ENCODE assay signal across 8 cellular contexts in the genomic region with DNA sequence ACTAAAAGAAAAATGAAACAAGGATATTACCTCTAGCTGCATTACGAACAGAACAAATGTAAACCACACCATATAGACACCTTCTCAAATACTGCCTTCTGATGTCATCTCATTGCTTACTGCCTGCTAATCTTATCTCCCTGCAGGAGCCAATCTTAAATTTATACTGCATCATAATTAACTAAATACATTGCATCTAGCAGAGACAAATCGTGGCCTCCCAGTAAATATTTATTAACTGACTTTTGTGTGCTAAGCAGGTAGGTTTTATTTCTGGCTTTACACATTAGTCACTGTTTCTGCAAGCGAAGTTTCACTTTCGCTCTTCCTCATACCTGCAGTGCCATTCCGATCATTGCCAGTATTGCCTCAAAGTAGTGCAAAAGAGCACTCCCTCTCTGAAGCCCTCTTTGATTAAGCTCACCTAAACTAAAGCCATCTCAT.
DNase-seq lines count a peak whose midpoint lies in the region; ATAC-seq and TF ChIP-seq lines count a peak whose summit lies in the region.

No MANE protein-coding gene starts in this region.

- H2AFZ ChIP-seq in GM23338 (no peak overlapping the region), MM.1S (ENCODE audit: low read length) (0 out of 2 replicates have a peak overlapping the region, but pooled peaks have one; percentile 15)

- no peaks in the 10 kb centered on the region for H3K9me3 Mint-ChIP-seq in GM23338

- H3K9me3 ChIP-seq in MM.1S (replicated peaks; ENCODE audit: insufficient read depth, low read length) (no peaks in the 10 kb centered on the region), transverse colon (no peaks in the 10 kb centered on the region), BE2C (no peaks in the 10 kb centered on the region)

- H3K27ac ChIP-seq in GM23338 (ENCODE audit: low read depth) (no peak overlapping the region), MM.1S (ENCODE audit: low read length) (peak overlapping the region; percentile 79), transverse colon (peak overlapping the region; percentile 58 to 91 (median 88))

- TF ChIP-seq CTCF in GM23338 (conservative IDR thresholded peaks at IDR 0.05; ENCODE audit: low read depth in 2 of 2) = no peak
- TF ChIP-seq CTCF in MM.1S (IDR thresholded peaks at IDR 0.05; ENCODE audit: low read length) = no peak
- TF ChIP-seq CTCF in epithelial cell of proximal tubule (conservative IDR thresholded peaks at IDR 0.05; ENCODE audit: low read depth, low read length) = no peak
- TF ChIP-seq CTCF in transverse colon (IDR thresholded peaks at IDR 0.05) = peak in 1 of 5 experiments; percentile 4
- no peak for TF ChIP-seq CTCF in BE2C (IDR thresholded peaks at IDR 0.05; ENCODE audit: low read depth, low read length)

- H3K4me3 ChIP-seq in GM23338 = no peak overlapping the region
- H3K4me3 ChIP-seq in MM.1S (ENCODE audit: low read length) = peak overlapping the region; percentile 66
- peak overlapping the region; percentile 28 for H3K4me3 ChIP-seq in epithelial cell of proximal tubule (ENCODE audit: low read depth, low read length)
- peak overlapping the region in 1 of 4 donors; percentile 27 for H3K4me3 ChIP-seq in transverse colon
- H3K4me3 ChIP-seq in BE2C (ENCODE audit: low read depth, low read length) = no peak overlapping the region

- H3K9ac ChIP-seq in MM.1S (ENCODE audit: low read length) = peak overlapping the region; percentile 41

- no peaks in the 10 kb centered on the region for H3K9me2 ChIP-seq in GM23338 (ENCODE audit: insufficient read depth)
- no peaks in the 10 kb centered on the region for H3K9me2 ChIP-seq in MM.1S (replicated peaks; ENCODE audit: insufficient read depth, low read length)

- no peaks in the 10 kb centered on the region; the same call in 1 of the 2 replicates for H3K36me3 ChIP-seq in GM23338 (ENCODE audit: insufficient read depth)
- H3K36me3 ChIP-seq in MM.1S (replicated peaks; ENCODE audit: insufficient read depth, low read length) = no peaks in the 10 kb centered on the region
- H3K36me3 ChIP-seq in transverse colon = no peaks in the 10 kb centered on the region
- no peaks in the 10 kb centered on the region for H3K36me3 ChIP-seq in BE2C

- H3K4me1 ChIP-seq in GM23338 (ENCODE audit: insufficient read depth) (peaks cover 47% of the 10 kb centered on the region), MM.1S (ENCODE audit: low read length) (peaks cover 52% of the 10 kb centered on the region), transverse colon (peaks cover 30 to 61% (median 51%) of the 10 kb centered on the region in 4 donors), BE2C (peaks cover 22% of the 10 kb centered on the region)

- TF ChIP-seq EP300 in transverse colon (IDR thresholded peaks at IDR 0.05; ENCODE audit: low read depth) = no peak

- in situ Hi-C loops in transverse colon (cut with MboI; ENCODE audit: low pct_ligation_motif_present in 1 of 4, low pct_unique_long_range_greater_than_20kb in 1 of 4, low sequenced_read_pairs in 3 of 4) = no loop called here

- H3K4me3 Mint-ChIP-seq in GM23338 = no peak overlapping the region

- peaks cover 98% of the 10 kb centered on the region for H3K79me2 ChIP-seq in GM23338 (replicated peaks; ENCODE audit: insufficient read depth)
- H3K79me2 ChIP-seq in MM.1S (ENCODE audit: low read length) = peaks cover 75% of the 10 kb centered on the region

- H4K20me1 ChIP-seq in GM23338 (replicated peaks; ENCODE audit: insufficient read depth) (no peaks in the 10 kb centered on the region), MM.1S (ENCODE audit: insufficient read depth, low read length) (no peaks in the 10 kb centered on the region)

- no peak for TF ChIP-seq POLR2A in transverse colon (IDR thresholded peaks at IDR 0.05)

- intact Hi-C loops in transverse colon (cut with DNase I; ENCODE audit: low total_unique reads) = loop anchor here (10.0 kb wide), 1 partner anchor 69 kb away; the partner anchor contains the start of gene SPATS2L

- DNase-seq in GM23338 (ENCODE audit: low spot score) = no peak
- DNase-seq in MM.1S = peak; percentile 87
- no peak for DNase-seq in epithelial cell of proximal tubule (ENCODE audit: low read depth)
- peak; percentile 21 for DNase-seq in transverse colon
- DNase-seq in BE2C = no peak
- DNase-seq in NCI-H1105 (lab: John Stamatoyannopoulos, UW) = no peak
- DNase-seq in SK-N-DZ (ENCODE audit: low spot score) = no peak

- H3K27ac Mint-ChIP-seq in GM23338 = 0 out of 2 replicates have a peak overlapping the region, but pooled peaks have one; percentile 9

- H3K27me3 ChIP-seq in GM23338 (ENCODE audit: insufficient read depth) (no peaks in the 10 kb centered on the region), MM.1S (replicated peaks; ENCODE audit: insufficient read depth, low read length) (no peaks in the 10 kb centered on the region), transverse colon (no peaks in the 10 kb centered on the region), BE2C (no peaks in the 10 kb centered on the region)

- H3K27me3 Mint-ChIP-seq in GM23338 (ENCODE audit: insufficient read depth, low read depth, poor library complexity) = no peaks in the 10 kb centered on the region

- H3K4me1 Mint-ChIP-seq in GM23338 = peaks cover 58% of the 10 kb centered on the region

- no peak overlapping the region for H3K4me2 ChIP-seq in GM23338
- H3K4me2 ChIP-seq in MM.1S (ENCODE audit: low read depth, low read length) = peak overlapping the region; percentile 81

- peaks cover 7% of the 10 kb centered on the region; the same call in 2 of the 3 replicates for H3K36me3 Mint-ChIP-seq in GM23338 (ENCODE audit: low read depth)

- ATAC-seq in GM18519 (IDR thresholded peaks at IDR 0.05; ENCODE audit: low FRiP score, unreplicated experiment) (peak; percentile 92), GM23338 (no peak)

- 20 to 23% methylated on average over 5 of the region's 5 CpGs for WGBS in transverse colon (ENCODE audit: low coverage in 1 of 2), 2 donors

- H3F3A ChIP-seq in GM23338 (replicated peaks; ENCODE audit: low read depth) (no peaks in the 10 kb centered on the region), MM.1S (ENCODE audit: insufficient read depth, low read length) (peaks cover 48% of the 10 kb centered on the region)

TF ChIP-seq in GM23338, 12 proteins besides CTCF, POLR2A, EP300 and RAD21 (continues in another document):
- TF ChIP-seq ZNF462 (CRISPR knock-in tag; IDR thresholded peaks at IDR 0.05) (no peak), ZNF114 (CRISPR knock-in tag; IDR thresholded peaks at IDR 0.05) (no peak)

Comparison
In these comparisons a context has a peak if more than half of its experiments do, and no peak if none do; other contexts are left out.
1. DNase-seq: peak in MM.1S (single experiment) and transverse colon (single experiment); none in GM23338 (single experiment), epithelial cell of proximal tubule (single experiment), BE2C (single experiment), NCI-H1105 (single experiment) and SK-N-DZ (single experiment).
2. H3K4me3 ChIP-seq: peak in MM.1S (single experiment) and epithelial cell of proximal tubule (single experiment); none in GM23338 (single experiment) and BE2C (single experiment).